In the genomic region with DNA sequence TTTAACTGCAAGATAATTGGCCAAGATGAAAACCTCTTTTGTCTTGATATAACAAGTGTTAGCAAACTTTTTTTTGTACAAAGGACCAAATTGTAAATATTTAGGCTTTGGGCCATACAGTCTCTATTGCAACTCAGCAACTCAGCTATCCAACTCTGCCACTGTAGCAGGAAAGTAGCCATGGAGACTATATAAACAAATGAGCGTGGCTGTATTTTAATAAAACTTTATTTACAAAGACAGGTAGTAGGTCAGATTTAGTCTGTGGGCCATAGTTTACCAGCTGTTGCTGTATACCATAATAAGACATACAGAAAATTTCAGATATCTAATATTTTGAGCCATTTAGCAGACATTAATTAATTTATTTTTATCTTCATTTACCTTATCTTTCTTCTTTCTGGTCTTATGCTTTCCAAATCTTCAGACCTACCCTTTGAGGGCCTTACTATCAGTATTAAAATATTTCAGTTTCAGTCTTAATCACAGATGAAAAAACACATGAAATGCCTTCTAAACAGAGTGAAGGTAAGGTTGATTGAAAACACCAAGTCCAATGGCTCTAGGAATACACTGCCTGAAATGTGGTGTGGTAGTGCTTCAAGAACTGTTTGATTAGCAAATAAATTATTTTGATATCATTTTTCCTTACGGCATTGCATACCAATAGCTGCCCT, we compare ENCODE assay signal across 22 cellular contexts.
A peak's percentile ranks its signal among the peaks of the same experiment; 100 is the strongest.
DNase-seq lines count a peak whose midpoint lies in the region; ATAC-seq, FAIRE-seq and TF ChIP-seq lines count a peak whose summit lies in the region.
"Had no signal": no experiment of that assay in that cellular context is flagged by ENCODE, and none has a peak within 500 bp of the region (broad histone marks: within the 10 kb centered on the region; RNA-seq: fewer than 3 reads in every experiment).

No MANE protein-coding gene starts in this region.

- no TSS peak for BruUV-seq in K562 (replicated peaks; lab: Mats Ljungman, UMichigan)

- H3K4me2 ChIP-seq in K562 (ENCODE audit: insufficient read depth, low read length), result no peak overlapping the region
- H3K4me2 ChIP-seq: A549, GM23338 had no signal

- TF ChIP-seq POLR2A in K562 (conservative IDR thresholded peaks at IDR 0.05), result no peak
- no peak for TF ChIP-seq POLR2A in erythroblast (IDR thresholded peaks at IDR 0.05; ENCODE audit: low read length)

- CTCF ChIA-PET in K562 (lab: Yijun Ruan, JAX; ENCODE audit: low intra/inter-chr PET ratio), result no interaction called here

- TF ChIP-seq EP300 in K562 (IDR thresholded peaks at IDR 0.05; ENCODE audit: low read length), result no peak

- peak overlapping the region; percentile 59; the same call in 1 of the 2 replicates for H2AFZ ChIP-seq in K562 (ENCODE audit: low read depth, low read length)
- H2AFZ ChIP-seq: GM23338 had no signal

- no peaks in the 10 kb centered on the region for H3K36me3 ChIP-seq in K562 (ENCODE audit: control insufficient read depth, insufficient read depth, low read length)

- no peaks in the 10 kb centered on the region for H3K9me3 ChIP-seq in K562 (replicated peaks; ENCODE audit: control insufficient read depth, insufficient read depth, low read depth, low read length)
- H3K9me3 ChIP-seq: A549 had no signal

- TF ChIP-seq CTCF in GM13976 (IDR thresholded peaks at IDR 0.05; ENCODE audit: borderline replicate concordance, control extremely low read depth, extremely low read depth, insufficient read depth, missing control alignments) (no peak), K562 (IDR thresholded peaks at IDR 0.05 in 2 of 3, conservative IDR thresholded peaks at IDR 0.05 in 1 of 3; ENCODE audit: insufficient read depth in 2 of 3, low read depth in 1 of 3, low read length in 3 of 3) (no peak)

- in situ Hi-C loops in GM13976 (cut with MboI; ENCODE audit: low sequenced_read_pairs, unreplicated experiment), result no loop called here
- in situ Hi-C loops in K562 (cut with MboI), result no loop called here

- no peak for FAIRE-seq in K562 (lab: Jason Lieb, UNC)
- FAIRE-seq: A549, H54 had no signal

- H3K9me1 ChIP-seq in K562 (ENCODE audit: control insufficient read depth, insufficient read depth, low read length), result no peaks in the 10 kb centered on the region

- no peaks in the 10 kb centered on the region for H3K27me3 ChIP-seq in K562 (ENCODE audit: control insufficient read depth in 2 of 2, insufficient read depth in 2 of 2, low read length in 2 of 2)

- POLR2A ChIA-PET in K562 (lab: Yijun Ruan, JAX), result no interaction called here

- H3K27ac ChIP-seq in K562 (ENCODE audit: extremely low read depth, low read depth, low read length), result no peak overlapping the region
- H3K27ac ChIP-seq: 22Rv1, A549, C4-2B, HL-60 had no signal

- no peak overlapping the region for H3K4me3 ChIP-seq in K562
- H3K4me3 ChIP-seq: A549, GM23338 had no signal

- H4K20me1 ChIP-seq in K562 (replicated peaks; ENCODE audit: control insufficient read depth, insufficient read depth, low read length), result no peaks in the 10 kb centered on the region

- intact Hi-C loops in K562 (cut with micrococcal nuclease), result no loop called here

- TF ChIP-seq RAD21 in K562 (CRISPR knock-in tag; conservative IDR thresholded peaks at IDR 0.05 in 1 of 2, IDR thresholded peaks at IDR 0.05 in 1 of 2), result no peak

- DNase-seq in DMS53 (lab: John Stamatoyannopoulos, UW) (peak; percentile 8), DMS53 treated with DMSO at 0.1 percent for 48 hours (lab: John Stamatoyannopoulos, UW; ENCODE audit: unreplicated experiment) (no peak), GM13976 (ENCODE audit: low spot score) (peak; percentile 10), K562 (ENCODE audit: extremely low read depth in 1 of 4, low spot score in 3 of 4) (no peak), NCI-H2081 treated with DMSO at 0.1 percent for 48 hours (lab: John Stamatoyannopoulos, UW) (no peak), erythroblast (lab: John Stamatoyannopoulos, UW) (no peak)
- DNase-seq: AML-193; CD4-positive, alpha-beta T cell; DMS153; DND-41; EL; HCEC 1CT; IMR-90; Karpas-422; KBM-7 had no signal

- 27% methylated on average over 2 of the region's 2 CpGs for WGBS in K562 (ENCODE audit: insufficient coverage, low coverage, missing lambda C conversion rate)

- H3K79me2 ChIP-seq in K562 (ENCODE audit: control insufficient read depth, insufficient read depth, low read length), result no peaks in the 10 kb centered on the region

- ATAC-seq in HG02870 (IDR thresholded peaks at IDR 0.05; ENCODE audit: unreplicated experiment) (peak; percentile 51), K562 (no peak; the same call in 2 of the 3 replicates)
- ATAC-seq: A549, GM23338 had no signal

- no peak overlapping the region for H3K9ac ChIP-seq in K562 (ENCODE audit: insufficient read depth in 1 of 2, low read depth in 2 of 2, low read length in 2 of 2)

- H3K4me1 ChIP-seq in K562 (replicated peaks in 1 of 2; ENCODE audit: control insufficient read depth in 2 of 2, insufficient read depth in 2 of 2, low read length in 2 of 2), result no peaks in the 10 kb centered on the region
- H3K4me1 ChIP-seq: A549 had no signal

TF ChIP-seq in K562, 482 proteins besides CTCF, POLR2A, EP300 and RAD21:
- no peak for TF ChIP-seq ZNF165 (CRISPR knock-in tag; IDR thresholded peaks at IDR 0.05; ENCODE audit: borderline replicate concordance)
- TF ChIP-seq ZBTB40 (IDR thresholded peaks at IDR 0.05), result peak; percentile 94
- TF ChIP-seq ZBTB40 (CRISPR knock-in tag; IDR thresholded peaks at IDR 0.05), result peak; percentile 80
- TF ChIP-seq EWSR1 (IDR thresholded peaks at IDR 0.05; ENCODE audit: borderline replicate concordance, low read depth, partially characterized antibody), result no peak
- TF ChIP-seq RFX1 (IDR thresholded peaks at IDR 0.05), result peak; percentile 69
- TF ChIP-seq RBBP5 (IDR thresholded peaks at IDR 0.05; ENCODE audit: borderline replicate concordance, insufficient read depth, low read length, poor library complexity, severe bottlenecking), result no peak
TF ChIP-seq in K562: peak in this region for 2.

Comparison
In these comparisons a context has a peak if more than half of its experiments do, and no peak if none do; other contexts are left out.
1. DNase-seq: peak in DMS53 (single experiment) and GM13976 (single experiment); none in DMS53 treated with DMSO at 0.1 percent for 48 hours (single experiment), K562 (0 of 4), NCI-H2081 treated with DMSO at 0.1 percent for 48 hours (single experiment) and erythroblast (0 of 2).